In genomic region chr20:51700809-51701285, GRCh38 we compare ENCODE assay signal across 1 cellular context.
TF ChIP-seq lines count a peak whose summit lies in the region.

No MANE protein-coding gene starts in this region.

TF ChIP-seq in HepG2, 621 proteins besides CTCF, POLR2A, EP300 and RAD21 (continued from another document and continues in another):
- TF ChIP-seq, protein P1, sequence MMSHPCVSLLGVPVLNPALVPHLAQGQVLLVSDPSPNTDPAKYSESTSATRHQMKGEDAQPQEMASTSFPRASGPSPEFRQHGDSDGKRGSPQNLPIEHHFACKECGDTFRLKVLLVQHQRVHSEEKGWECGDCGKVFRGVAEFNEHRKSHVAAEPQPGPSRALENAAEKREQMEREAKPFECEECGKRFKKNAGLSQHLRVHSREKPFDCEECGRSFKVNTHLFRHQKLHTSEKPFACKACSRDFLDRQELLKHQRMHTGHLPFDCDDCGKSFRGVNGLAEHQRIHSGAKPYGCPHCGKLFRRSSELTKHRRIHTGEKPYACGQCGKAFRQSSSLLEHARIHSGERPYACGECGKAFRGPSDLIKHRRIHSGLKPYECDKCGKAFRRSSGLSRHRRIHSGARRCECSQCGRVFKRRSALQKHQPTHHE (CRISPR knock-in tag; IDR thresholded peaks at IDR 0.05; ENCODE audit: borderline replicate concordance), result no peak
- TF ChIP-seq EEA1 (CRISPR knock-in tag; IDR thresholded peaks at IDR 0.05; ENCODE audit: borderline replicate concordance) (no peak), MIXL1 (CRISPR knock-in tag; IDR thresholded peaks at IDR 0.05) (peak; percentile 80; the same call in 1 of the 2 replicates), CREB3 (CRISPR knock-in tag; IDR thresholded peaks at IDR 0.05) (peak; percentile 42; the same call in 1 of the 2 replicates), ZNF614 (CRISPR knock-in tag; IDR thresholded peaks at IDR 0.05; ENCODE audit: borderline replicate concordance) (peak; percentile 37; the same call in 1 of the 2 replicates), FOXK2 (IDR thresholded peaks at IDR 0.05) (no peak), SAFB2 (CRISPR knock-in tag; IDR thresholded peaks at IDR 0.05; ENCODE audit: borderline replicate concordance, low read depth) (no peak), ZBTB7B (CRISPR knock-in tag; IDR thresholded peaks at IDR 0.05) (no peak), ZNF253 (CRISPR knock-in tag; IDR thresholded peaks at IDR 0.05; ENCODE audit: borderline replicate concordance) (no peak), AHDC1 (CRISPR knock-in tag; IDR thresholded peaks at IDR 0.05; ENCODE audit: borderline replicate concordance) (no peak), ZSCAN12 (CRISPR knock-in tag; IDR thresholded peaks at IDR 0.05) (0 out of 2 replicates have a peak, but pooled peaks have one; percentile 36), ZNF749 (CRISPR knock-in tag; IDR thresholded peaks at IDR 0.05; ENCODE audit: borderline replicate concordance) (peak; percentile 41; the same call in 1 of the 2 replicates), ARID2 (CRISPR knock-in tag; IDR thresholded peaks at IDR 0.05; ENCODE audit: borderline replicate concordance) (no peak), ZNF496 (CRISPR knock-in tag; IDR thresholded peaks at IDR 0.05; ENCODE audit: insufficient replicate concordance) (no peak), ZNF205 (CRISPR knock-in tag; IDR thresholded peaks at IDR 0.05) (peak; percentile 29; the same call in 1 of the 2 replicates), ISL2 (CRISPR knock-in tag; IDR thresholded peaks at IDR 0.05) (no peak), SIX4 (CRISPR knock-in tag; IDR thresholded peaks at IDR 0.05) (no peak), HNF4A (CRISPR knock-in tag; IDR thresholded peaks at IDR 0.05) (peak; percentile 26; the same call in 1 of the 2 replicates), RARG (CRISPR knock-in tag; IDR thresholded peaks at IDR 0.05; ENCODE audit: low read depth) (no peak), CEBPG (CRISPR knock-in tag; IDR thresholded peaks at IDR 0.05) (peak; percentile 25; the same call in 1 of the 2 replicates), ZBTB8A (CRISPR knock-in tag; IDR thresholded peaks at IDR 0.05; ENCODE audit: borderline replicate concordance, low read depth) (no peak), ZBTB38 (CRISPR knock-in tag; IDR thresholded peaks at IDR 0.05) (peak; percentile 76), ZFP90 (CRISPR knock-in tag; IDR thresholded peaks at IDR 0.05; ENCODE audit: borderline replicate concordance) (0 out of 2 replicates have a peak, but pooled peaks have one; percentile 42), NFATC3 (CRISPR knock-in tag; IDR thresholded peaks at IDR 0.05) (no peak), GMEB2 (CRISPR knock-in tag; IDR thresholded peaks at IDR 0.05; ENCODE audit: low read depth) (no peak), ZBTB44 (CRISPR knock-in tag; IDR thresholded peaks at IDR 0.05) (no peak), ZSCAN20 (CRISPR knock-in tag; IDR thresholded peaks at IDR 0.05; ENCODE audit: borderline replicate concordance) (0 out of 2 replicates have a peak, but pooled peaks have one; percentile 27), CREM (IDR thresholded peaks at IDR 0.05) (no peak), CREM (CRISPR knock-in tag; IDR thresholded peaks at IDR 0.05) (no peak), ZSCAN31 (CRISPR knock-in tag; IDR thresholded peaks at IDR 0.05; ENCODE audit: low read depth) (no peak), ARNT2 (CRISPR knock-in tag; IDR thresholded peaks at IDR 0.05; ENCODE audit: low read depth) (no peak), IRF2 (CRISPR knock-in tag; IDR thresholded peaks at IDR 0.05) (no peak), ZNF30 (CRISPR knock-in tag; IDR thresholded peaks at IDR 0.05) (no peak), HHEX (CRISPR knock-in tag; IDR thresholded peaks at IDR 0.05) (no peak), ZNF232 (CRISPR knock-in tag; IDR thresholded peaks at IDR 0.05; ENCODE audit: borderline replicate concordance) (no peak), NPAS2 (CRISPR knock-in tag; IDR thresholded peaks at IDR 0.05; ENCODE audit: borderline replicate concordance) (no peak), ZFYVE20 (CRISPR knock-in tag; IDR thresholded peaks at IDR 0.05; ENCODE audit: borderline replicate concordance, low read depth) (no peak), ZNF3 (CRISPR knock-in tag; IDR thresholded peaks at IDR 0.05) (no peak)
- TF ChIP-seq, protein P2, sequence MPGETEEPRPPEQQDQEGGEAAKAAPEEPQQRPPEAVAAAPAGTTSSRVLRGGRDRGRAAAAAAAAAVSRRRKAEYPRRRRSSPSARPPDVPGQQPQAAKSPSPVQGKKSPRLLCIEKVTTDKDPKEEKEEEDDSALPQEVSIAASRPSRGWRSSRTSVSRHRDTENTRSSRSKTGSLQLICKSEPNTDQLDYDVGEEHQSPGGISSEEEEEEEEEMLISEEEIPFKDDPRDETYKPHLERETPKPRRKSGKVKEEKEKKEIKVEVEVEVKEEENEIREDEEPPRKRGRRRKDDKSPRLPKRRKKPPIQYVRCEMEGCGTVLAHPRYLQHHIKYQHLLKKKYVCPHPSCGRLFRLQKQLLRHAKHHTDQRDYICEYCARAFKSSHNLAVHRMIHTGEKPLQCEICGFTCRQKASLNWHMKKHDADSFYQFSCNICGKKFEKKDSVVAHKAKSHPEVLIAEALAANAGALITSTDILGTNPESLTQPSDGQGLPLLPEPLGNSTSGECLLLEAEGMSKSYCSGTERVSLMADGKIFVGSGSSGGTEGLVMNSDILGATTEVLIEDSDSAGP (CRISPR knock-in tag; IDR thresholded peaks at IDR 0.05; ENCODE audit: borderline replicate concordance), result no peak
- TF ChIP-seq, protein P3, sequence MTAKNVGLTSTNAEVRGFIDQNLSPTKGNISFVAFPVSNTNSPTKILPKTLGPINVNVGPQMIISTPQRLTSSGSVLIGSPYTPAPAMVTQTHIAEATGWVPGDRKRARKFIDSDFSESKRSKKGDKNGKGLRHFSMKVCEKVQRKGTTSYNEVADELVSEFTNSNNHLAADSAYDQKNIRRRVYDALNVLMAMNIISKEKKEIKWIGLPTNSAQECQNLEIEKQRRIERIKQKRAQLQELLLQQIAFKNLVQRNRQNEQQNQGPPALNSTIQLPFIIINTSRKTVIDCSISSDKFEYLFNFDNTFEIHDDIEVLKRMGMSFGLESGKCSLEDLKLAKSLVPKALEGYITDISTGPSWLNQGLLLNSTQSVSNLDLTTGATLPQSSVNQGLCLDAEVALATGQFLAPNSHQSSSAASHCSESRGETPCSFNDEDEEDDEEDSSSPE (CRISPR knock-in tag; IDR thresholded peaks at IDR 0.05), result 0 out of 2 replicates have a peak, but pooled peaks have one; percentile 18
- TF ChIP-seq, protein P4, sequence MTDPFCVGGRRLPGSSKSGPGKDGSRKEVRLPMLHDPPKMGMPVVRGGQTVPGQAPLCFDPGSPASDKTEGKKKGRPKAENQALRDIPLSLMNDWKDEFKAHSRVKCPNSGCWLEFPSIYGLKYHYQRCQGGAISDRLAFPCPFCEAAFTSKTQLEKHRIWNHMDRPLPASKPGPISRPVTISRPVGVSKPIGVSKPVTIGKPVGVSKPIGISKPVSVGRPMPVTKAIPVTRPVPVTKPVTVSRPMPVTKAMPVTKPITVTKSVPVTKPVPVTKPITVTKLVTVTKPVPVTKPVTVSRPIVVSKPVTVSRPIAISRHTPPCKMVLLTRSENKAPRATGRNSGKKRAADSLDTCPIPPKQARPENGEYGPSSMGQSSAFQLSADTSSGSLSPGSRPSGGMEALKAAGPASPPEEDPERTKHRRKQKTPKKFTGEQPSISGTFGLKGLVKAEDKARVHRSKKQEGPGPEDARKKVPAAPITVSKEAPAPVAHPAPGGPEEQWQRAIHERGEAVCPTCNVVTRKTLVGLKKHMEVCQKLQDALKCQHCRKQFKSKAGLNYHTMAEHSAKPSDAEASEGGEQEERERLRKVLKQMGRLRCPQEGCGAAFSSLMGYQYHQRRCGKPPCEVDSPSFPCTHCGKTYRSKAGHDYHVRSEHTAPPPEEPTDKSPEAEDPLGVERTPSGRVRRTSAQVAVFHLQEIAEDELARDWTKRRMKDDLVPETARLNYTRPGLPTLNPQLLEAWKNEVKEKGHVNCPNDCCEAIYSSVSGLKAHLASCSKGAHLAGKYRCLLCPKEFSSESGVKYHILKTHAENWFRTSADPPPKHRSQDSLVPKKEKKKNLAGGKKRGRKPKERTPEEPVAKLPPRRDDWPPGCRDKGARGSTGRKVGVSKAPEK (CRISPR knock-in tag; IDR thresholded peaks at IDR 0.05; ENCODE audit: borderline replicate concordance), result 0 out of 2 replicates have a peak, but pooled peaks have one; percentile 67
- TF ChIP-seq, protein P5, sequence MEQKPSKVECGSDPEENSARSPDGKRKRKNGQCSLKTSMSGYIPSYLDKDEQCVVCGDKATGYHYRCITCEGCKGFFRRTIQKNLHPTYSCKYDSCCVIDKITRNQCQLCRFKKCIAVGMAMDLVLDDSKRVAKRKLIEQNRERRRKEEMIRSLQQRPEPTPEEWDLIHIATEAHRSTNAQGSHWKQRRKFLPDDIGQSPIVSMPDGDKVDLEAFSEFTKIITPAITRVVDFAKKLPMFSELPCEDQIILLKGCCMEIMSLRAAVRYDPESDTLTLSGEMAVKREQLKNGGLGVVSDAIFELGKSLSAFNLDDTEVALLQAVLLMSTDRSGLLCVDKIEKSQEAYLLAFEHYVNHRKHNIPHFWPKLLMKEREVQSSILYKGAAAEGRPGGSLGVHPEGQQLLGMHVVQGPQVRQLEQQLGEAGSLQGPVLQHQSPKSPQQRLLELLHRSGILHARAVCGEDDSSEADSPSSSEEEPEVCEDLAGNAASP (CRISPR knock-in tag; IDR thresholded peaks at IDR 0.05; ENCODE audit: borderline replicate concordance), result no peak
